In the genomic region with DNA sequence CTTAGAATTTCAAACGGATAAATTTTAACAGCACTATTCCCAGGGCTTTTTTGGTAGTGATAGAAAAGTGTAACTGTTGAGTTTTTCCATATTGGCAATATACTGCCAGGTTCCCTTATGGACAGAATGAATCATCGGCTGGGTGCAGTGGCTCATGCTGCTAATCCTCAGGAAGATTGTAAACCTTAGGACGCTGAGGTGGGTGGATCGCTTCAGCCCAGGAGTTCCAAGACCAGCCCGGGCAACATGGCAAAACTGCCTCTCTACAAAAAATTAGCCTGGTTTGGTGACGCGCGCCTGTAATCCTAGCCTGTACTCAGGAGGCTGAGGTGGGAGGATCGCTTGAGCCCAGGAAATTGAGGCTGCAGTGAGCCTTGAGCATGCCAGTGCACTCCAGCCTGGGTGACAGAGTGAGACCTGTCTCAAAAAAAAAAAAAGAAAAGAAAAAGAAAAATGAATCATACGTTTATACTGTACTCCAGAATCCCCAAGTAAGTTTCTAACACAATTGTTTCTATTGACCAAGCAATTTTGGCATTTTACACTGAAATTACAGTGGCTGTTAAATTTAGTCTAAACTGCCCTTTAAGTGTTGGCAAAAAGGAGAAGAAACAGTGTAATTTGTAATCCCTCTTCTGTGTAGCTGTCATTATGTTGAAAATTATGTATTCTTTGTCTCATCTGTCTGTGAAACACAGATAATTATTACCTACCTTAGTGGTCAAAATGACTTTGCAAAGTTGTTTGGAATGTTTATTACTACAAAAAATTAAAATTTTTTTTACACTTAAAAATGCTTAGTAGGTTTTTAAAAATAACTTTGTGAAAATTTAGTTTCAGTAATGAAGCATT, we compare ENCODE assay signal across 1 cellular context.
TF ChIP-seq lines count a peak whose summit lies in the region.

No MANE protein-coding gene starts in this region.

TF ChIP-seq in GM12878, 131 proteins besides CTCF, POLR2A, EP300 and RAD21:
- TF ChIP-seq, protein P1, sequence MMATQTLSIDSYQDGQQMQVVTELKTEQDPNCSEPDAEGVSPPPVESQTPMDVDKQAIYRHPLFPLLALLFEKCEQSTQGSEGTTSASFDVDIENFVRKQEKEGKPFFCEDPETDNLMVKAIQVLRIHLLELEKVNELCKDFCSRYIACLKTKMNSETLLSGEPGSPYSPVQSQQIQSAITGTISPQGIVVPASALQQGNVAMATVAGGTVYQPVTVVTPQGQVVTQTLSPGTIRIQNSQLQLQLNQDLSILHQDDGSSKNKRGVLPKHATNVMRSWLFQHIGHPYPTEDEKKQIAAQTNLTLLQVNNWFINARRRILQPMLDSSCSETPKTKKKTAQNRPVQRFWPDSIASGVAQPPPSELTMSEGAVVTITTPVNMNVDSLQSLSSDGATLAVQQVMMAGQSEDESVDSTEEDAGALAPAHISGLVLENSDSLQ (IDR thresholded peaks at IDR 0.05), result no peak
- TF ChIP-seq RCOR1 (conservative IDR thresholded peaks at IDR 0.05; ENCODE audit: low read depth, low read length) (no peak), SRF (IDR thresholded peaks at IDR 0.05; ENCODE audit: low read depth in 2 of 2, low read length in 2 of 2) (no peak), ESRRA (IDR thresholded peaks at IDR 0.05; ENCODE audit: low read length) (no peak), POLR2AphosphoS5 (IDR thresholded peaks at IDR 0.05; ENCODE audit: low read length) (no peak), STAT1 (conservative IDR thresholded peaks at IDR 0.05) (no peak), ZNF274 (IDR thresholded peaks at IDR 0.05; ENCODE audit: insufficient read depth, insufficient read length) (no peak), EGR1 (IDR thresholded peaks at IDR 0.05; ENCODE audit: borderline replicate concordance in 1 of 2, low read depth in 2 of 2, low read length in 2 of 2) (no peak), JUNB (IDR thresholded peaks at IDR 0.05) (no peak), ZNF217 (IDR thresholded peaks at IDR 0.05) (no peak), SIN3A (IDR thresholded peaks at IDR 0.05; ENCODE audit: low read depth, low read length) (no peak), PAX5 (IDR thresholded peaks at IDR 0.05; ENCODE audit: borderline replicate concordance, low read depth, low read length) (no peak), SREBF1 (IDR thresholded peaks at IDR 0.05; ENCODE audit: low read length) (no peak), MEF2A (IDR thresholded peaks at IDR 0.05; ENCODE audit: insufficient read depth, low read depth, low read length) (no peak)
- TF ChIP-seq, protein P2, sequence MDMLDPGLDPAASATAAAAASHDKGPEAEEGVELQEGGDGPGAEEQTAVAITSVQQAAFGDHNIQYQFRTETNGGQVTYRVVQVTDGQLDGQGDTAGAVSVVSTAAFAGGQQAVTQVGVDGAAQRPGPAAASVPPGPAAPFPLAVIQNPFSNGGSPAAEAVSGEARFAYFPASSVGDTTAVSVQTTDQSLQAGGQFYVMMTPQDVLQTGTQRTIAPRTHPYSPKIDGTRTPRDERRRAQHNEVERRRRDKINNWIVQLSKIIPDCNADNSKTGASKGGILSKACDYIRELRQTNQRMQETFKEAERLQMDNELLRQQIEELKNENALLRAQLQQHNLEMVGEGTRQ (IDR thresholded peaks at IDR 0.05; ENCODE audit: borderline replicate concordance, low read depth, low read length), result no peak
- TF ChIP-seq, protein P3, sequence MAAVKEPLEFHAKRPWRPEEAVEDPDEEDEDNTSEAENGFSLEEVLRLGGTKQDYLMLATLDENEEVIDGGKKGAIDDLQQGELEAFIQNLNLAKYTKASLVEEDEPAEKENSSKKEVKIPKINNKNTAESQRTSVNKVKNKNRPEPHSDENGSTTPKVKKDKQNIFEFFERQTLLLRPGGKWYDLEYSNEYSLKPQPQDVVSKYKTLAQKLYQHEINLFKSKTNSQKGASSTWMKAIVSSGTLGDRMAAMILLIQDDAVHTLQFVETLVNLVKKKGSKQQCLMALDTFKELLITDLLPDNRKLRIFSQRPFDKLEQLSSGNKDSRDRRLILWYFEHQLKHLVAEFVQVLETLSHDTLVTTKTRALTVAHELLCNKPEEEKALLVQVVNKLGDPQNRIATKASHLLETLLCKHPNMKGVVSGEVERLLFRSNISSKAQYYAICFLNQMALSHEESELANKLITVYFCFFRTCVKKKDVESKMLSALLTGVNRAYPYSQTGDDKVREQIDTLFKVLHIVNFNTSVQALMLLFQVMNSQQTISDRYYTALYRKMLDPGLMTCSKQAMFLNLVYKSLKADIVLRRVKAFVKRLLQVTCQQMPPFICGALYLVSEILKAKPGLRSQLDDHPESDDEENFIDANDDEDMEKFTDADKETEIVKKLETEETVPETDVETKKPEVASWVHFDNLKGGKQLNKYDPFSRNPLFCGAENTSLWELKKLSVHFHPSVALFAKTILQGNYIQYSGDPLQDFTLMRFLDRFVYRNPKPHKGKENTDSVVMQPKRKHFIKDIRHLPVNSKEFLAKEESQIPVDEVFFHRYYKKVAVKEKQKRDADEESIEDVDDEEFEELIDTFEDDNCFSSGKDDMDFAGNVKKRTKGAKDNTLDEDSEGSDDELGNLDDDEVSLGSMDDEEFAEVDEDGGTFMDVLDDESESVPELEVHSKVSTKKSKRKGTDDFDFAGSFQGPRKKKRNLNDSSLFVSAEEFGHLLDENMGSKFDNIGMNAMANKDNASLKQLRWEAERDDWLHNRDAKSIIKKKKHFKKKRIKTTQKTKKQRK (IDR thresholded peaks at IDR 0.05; ENCODE audit: low read depth, low read length), result no peak
- TF ChIP-seq, protein P4, sequence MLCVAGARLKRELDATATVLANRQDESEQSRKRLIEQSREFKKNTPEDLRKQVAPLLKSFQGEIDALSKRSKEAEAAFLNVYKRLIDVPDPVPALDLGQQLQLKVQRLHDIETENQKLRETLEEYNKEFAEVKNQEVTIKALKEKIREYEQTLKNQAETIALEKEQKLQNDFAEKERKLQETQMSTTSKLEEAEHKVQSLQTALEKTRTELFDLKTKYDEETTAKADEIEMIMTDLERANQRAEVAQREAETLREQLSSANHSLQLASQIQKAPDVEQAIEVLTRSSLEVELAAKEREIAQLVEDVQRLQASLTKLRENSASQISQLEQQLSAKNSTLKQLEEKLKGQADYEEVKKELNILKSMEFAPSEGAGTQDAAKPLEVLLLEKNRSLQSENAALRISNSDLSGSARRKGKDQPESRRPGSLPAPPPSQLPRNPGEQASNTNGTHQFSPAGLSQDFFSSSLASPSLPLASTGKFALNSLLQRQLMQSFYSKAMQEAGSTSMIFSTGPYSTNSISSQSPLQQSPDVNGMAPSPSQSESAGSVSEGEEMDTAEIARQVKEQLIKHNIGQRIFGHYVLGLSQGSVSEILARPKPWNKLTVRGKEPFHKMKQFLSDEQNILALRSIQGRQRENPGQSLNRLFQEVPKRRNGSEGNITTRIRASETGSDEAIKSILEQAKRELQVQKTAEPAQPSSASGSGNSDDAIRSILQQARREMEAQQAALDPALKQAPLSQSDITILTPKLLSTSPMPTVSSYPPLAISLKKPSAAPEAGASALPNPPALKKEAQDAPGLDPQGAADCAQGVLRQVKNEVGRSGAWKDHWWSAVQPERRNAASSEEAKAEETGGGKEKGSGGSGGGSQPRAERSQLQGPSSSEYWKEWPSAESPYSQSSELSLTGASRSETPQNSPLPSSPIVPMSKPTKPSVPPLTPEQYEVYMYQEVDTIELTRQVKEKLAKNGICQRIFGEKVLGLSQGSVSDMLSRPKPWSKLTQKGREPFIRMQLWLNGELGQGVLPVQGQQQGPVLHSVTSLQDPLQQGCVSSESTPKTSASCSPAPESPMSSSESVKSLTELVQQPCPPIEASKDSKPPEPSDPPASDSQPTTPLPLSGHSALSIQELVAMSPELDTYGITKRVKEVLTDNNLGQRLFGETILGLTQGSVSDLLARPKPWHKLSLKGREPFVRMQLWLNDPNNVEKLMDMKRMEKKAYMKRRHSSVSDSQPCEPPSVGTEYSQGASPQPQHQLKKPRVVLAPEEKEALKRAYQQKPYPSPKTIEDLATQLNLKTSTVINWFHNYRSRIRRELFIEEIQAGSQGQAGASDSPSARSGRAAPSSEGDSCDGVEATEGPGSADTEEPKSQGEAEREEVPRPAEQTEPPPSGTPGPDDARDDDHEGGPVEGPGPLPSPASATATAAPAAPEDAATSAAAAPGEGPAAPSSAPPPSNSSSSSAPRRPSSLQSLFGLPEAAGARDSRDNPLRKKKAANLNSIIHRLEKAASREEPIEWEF (IDR thresholded peaks at IDR 0.05; ENCODE audit: insufficient replicate concordance, low read depth, low read length), result no peak
